In genomic region chr11:69700278-69701140, GRCh38 we compare ENCODE assay signal across 8 cellular contexts. TPM values are rescaled to one million over a fixed set of nuclear protein-coding genes. Genes with fewer than 3 reads are reported as not detected.
DNase-seq lines count a peak whose midpoint lies in the region; ATAC-seq and TF ChIP-seq lines count a peak whose summit lies in the region.

No MANE protein-coding gene starts in this region.

- H3K27ac Mint-ChIP-seq in brain, result peak overlapping the region in 2 of 5 experiments; percentile 11 to 17
- H3K27ac Mint-ChIP-seq in activated CD4-positive, alpha-beta T cell treated with anti-CD3 and anti-CD28 coated beads for 36 hours, result no peak overlapping the region

- H3K4me1 ChIP-seq in right lobe of liver, result peaks cover 0 to 11% (median 5%) of the 10 kb centered on the region in 4 donors

- WGBS in right lobe of liver (ENCODE audit: insufficient coverage, low coverage, low lambda C conversion rate, missing lambda C conversion rate), result 11% methylated on average over 16 of the region's 20 CpGs

- H3K4me3 ChIP-seq in MG63 (no peak overlapping the region), right lobe of liver (no peak overlapping the region)

- H3K36me3 Mint-ChIP-seq in brain, result no peaks in the 10 kb centered on the region
- H3K36me3 Mint-ChIP-seq in activated CD4-positive, alpha-beta T cell treated with anti-CD3 and anti-CD28 coated beads for 36 hours (ENCODE audit: low read depth), result no peaks in the 10 kb centered on the region

- H3K36me3 ChIP-seq in MG63 (no peaks in the 10 kb centered on the region), right lobe of liver (no peaks in the 10 kb centered on the region)

- H3K9me3 ChIP-seq in MG63 (no peaks in the 10 kb centered on the region), right lobe of liver (no peaks in the 10 kb centered on the region)

- POLR2A ChIA-PET in activated CD4-positive, alpha-beta T cell treated with anti-CD3 and anti-CD28 coated beads for 36 hours (lab: Charles Lee), result no interaction called here

- H3K4me3 Mint-ChIP-seq in brain, result peak overlapping the region in 3 of 5 experiments; percentile 10 to 40 (median 21)
- no peak overlapping the region for H3K4me3 Mint-ChIP-seq in activated CD4-positive, alpha-beta T cell treated with anti-CD3 and anti-CD28 coated beads for 36 hours

- ATAC-seq in right lobe of liver, result peak; percentile 92 to 95 (median 94)
- no peak for ATAC-seq in activated CD4-positive, alpha-beta T cell treated with anti-CD3 and anti-CD28 coated beads for 36 hours

- no peak for TF ChIP-seq POLR2A in right lobe of liver (IDR thresholded peaks at IDR 0.05)

- no peak overlapping the region for H3K27ac ChIP-seq in right lobe of liver

- CTCF ChIA-PET in activated CD4-positive, alpha-beta T cell treated with anti-CD3 and anti-CD28 coated beads for 36 hours (lab: Charles Lee), result interaction anchor here (0.7 kb wide), 1 partner anchor 98 kb away, joined by 4 read pairs; no protein-coding TSS in a partner anchor

- intact Hi-C loops in right lobe of liver (cut with DNase I), result no loop called here
- intact Hi-C loops in activated CD4-positive, alpha-beta T cell treated with anti-CD3 and anti-CD28 coated beads for 36 hours (cut with DNase I, micrococcal nuclease), result loop anchor here (5.0 to 10.0 kb wide), 4 partner anchors 63 to 187 kb away; partner anchors contain the start of gene FGF3 (in 1 of the 2)

- H3K9me3 Mint-ChIP-seq in brain, result peaks cover 0 to 2% (median 0%) of the 10 kb centered on the region in 5 experiments
- H3K9me3 Mint-ChIP-seq in activated CD4-positive, alpha-beta T cell treated with anti-CD3 and anti-CD28 coated beads for 36 hours (ENCODE audit: low read depth), result no peaks in the 10 kb centered on the region

- TF ChIP-seq CTCF in brain (conservative IDR thresholded peaks at IDR 0.05) (no peak), right lobe of liver (IDR thresholded peaks at IDR 0.05) (no peak)

- H3K4me1 Mint-ChIP-seq in brain, result peaks cover 32% of the 10 kb centered on the region
- H3K4me1 Mint-ChIP-seq in activated CD4-positive, alpha-beta T cell treated with anti-CD3 and anti-CD28 coated beads for 36 hours, result peaks cover 4% of the 10 kb centered on the region

- peak; percentile 73 for DNase-seq in Ammon's horn (ENCODE audit: low spot score)
- DNase-seq in MG63, result peak; percentile 32
- peak; percentile 85 to 91 (median 90) for DNase-seq in right lobe of liver
- DNase-seq in activated naive CD4-positive, alpha-beta T cell treated with Interleukin-2 at 50 U/mL for 16 hours, result no peak
- no peak for DNase-seq in activated CD4-positive, alpha-beta T cell treated with anti-CD3 and anti-CD28 coated beads for 36 hours
- no peak for DNase-seq in effector CD8-positive, alpha-beta T cell (lab: John Stamatoyannopoulos, UW)
- DNase-seq in NCI-H128 (lab: John Stamatoyannopoulos, UW; ENCODE audit: unreplicated experiment), result no peak

- peaks cover 93% of the 10 kb centered on the region for H3K27me3 Mint-ChIP-seq in brain
- peaks cover 43% of the 10 kb centered on the region for H3K27me3 Mint-ChIP-seq in activated CD4-positive, alpha-beta T cell treated with anti-CD3 and anti-CD28 coated beads for 36 hours

- H3K27me3 ChIP-seq in MG63 (peaks cover 9% of the 10 kb centered on the region; the same call in 1 of the 2 replicates), right lobe of liver (peaks cover 9 to 31% of the 10 kb centered on the region in 2 donors)

RNA-seq across cellular contexts. Expression of gene FGF19, which starts 3.3 kb away (rescaled TPM):
- total RNA-seq in MG63 (2014; rRNA removed; shearing (Covaris generic); ENCODE audit: low replicate concordance), result not detected in 2 replicates
- not detected for polyA plus RNA-seq in brain (ENCODE audit: insufficient read depth, low read depth, low replicate concordance)
- under 1 TPM in 1 of 6 experiments, not detected in 5; 0.18 TPM for total RNA-seq in right lobe of liver
- total RNA-seq in activated CD4-positive, alpha-beta T cell treated with anti-CD3 and anti-CD28 coated beads for 36 hours, result under 1 TPM in 1 of 2 experiments, not detected in 1; 0.09 TPM

RNA-seq across cellular contexts. Expression of gene LTO1, which starts 25.4 kb away (rescaled TPM):
- total RNA-seq in MG63 (2014; rRNA removed; shearing (Covaris generic); ENCODE audit: low replicate concordance), result 24.6 and 67.6 TPM in 2 replicates
- polyA plus RNA-seq in brain (ENCODE audit: insufficient read depth, low read depth, low replicate concordance), result 11.6 TPM
- 1 to 10 TPM; 4.1 to 7.9 (median 5.6) TPM for total RNA-seq in right lobe of liver
- 10 to 100 TPM; 16.8 to 17.8 TPM for total RNA-seq in activated CD4-positive, alpha-beta T cell treated with anti-CD3 and anti-CD28 coated beads for 36 hours

RNA-seq across cellular contexts. Expression of gene CCND1, which starts 59.6 kb away (rescaled TPM):
- 43.8 and 60.7 TPM in 2 replicates for total RNA-seq in MG63 (2014; rRNA removed; shearing (Covaris generic); ENCODE audit: low replicate concordance)
- polyA plus RNA-seq in brain (ENCODE audit: insufficient read depth, low read depth, low replicate concordance), result 8.4 TPM
- 100 to 1,000 TPM in 3 of 6 experiments, 10 to 100 TPM in 3; 67.0 to 283 (median 94.1) TPM for total RNA-seq in right lobe of liver
- total RNA-seq in activated CD4-positive, alpha-beta T cell treated with anti-CD3 and anti-CD28 coated beads for 36 hours, result under 1 TPM; 0.50 to 0.77 TPM

Comparison
In these comparisons a context has a peak if more than half of its experiments do, and no peak if none do; other contexts are left out.
1. DNase-seq: peak in Ammon's horn (single experiment), MG63 (single experiment) and right lobe of liver (3 of 3); none in activated naive CD4-positive, alpha-beta T cell treated with Interleukin-2 at 50 U/mL for 16 hours (single experiment), activated CD4-positive, alpha-beta T cell treated with anti-CD3 and anti-CD28 coated beads for 36 hours (single experiment), effector CD8-positive, alpha-beta T cell (single experiment) and NCI-H128 (single experiment).
2. RNA of gene CCND1, which starts 59.6 kb away (total RNA-seq): 67.0 to 283 TPM in right lobe of liver and 43.8 to 60.7 TPM in MG63; 0.50 to 0.77 TPM in activated CD4-positive, alpha-beta T cell treated with anti-CD3 and anti-CD28 coated beads for 36 hours; every median in the first group is over 10 times any median in the second.
3. intact Hi-C loops: an anchor here in activated CD4-positive, alpha-beta T cell treated with anti-CD3 and anti-CD28 coated beads for 36 hours (5.0 to 10.0 kb wide); none called in right lobe of liver.